ENCODE assay signal across 12 cellular contexts in genomic region chr14:71400821-71401447, GRCh38.
DNase-seq lines count a peak whose midpoint lies in the region; ATAC-seq and TF ChIP-seq lines count a peak whose summit lies in the region.
"Had no signal": no experiment of that assay in that cellular context is flagged by ENCODE, and none has a peak within 500 bp of the region (broad histone marks: within the 10 kb centered on the region; RNA-seq: fewer than 3 reads in every experiment).

No MANE protein-coding gene starts in this region.

- no peaks in the 10 kb centered on the region for H3K36me3 ChIP-seq in trophoblast cell (ENCODE audit: control insufficient read depth in 1 of 2, insufficient read depth in 2 of 2, low read length in 2 of 2)
- H3K36me3 ChIP-seq: SJCRH30 had no signal

- no peak overlapping the region for H2AFZ ChIP-seq in trophoblast cell (ENCODE audit: insufficient read depth, low read length, poor library complexity)

- H3K79me1 ChIP-seq in trophoblast cell (ENCODE audit: low read length): no peaks in the 10 kb centered on the region

- no peaks in the 10 kb centered on the region for H3K4me1 ChIP-seq in trophoblast cell (ENCODE audit: control insufficient read depth in 1 of 2, insufficient read depth in 2 of 2, low read length in 2 of 2)
- H3K4me1 ChIP-seq: SJCRH30, testis had no signal

- H3K27me3 ChIP-seq in trophoblast cell (ENCODE audit: insufficient read depth, low read length): no peaks in the 10 kb centered on the region
- H3K27me3 ChIP-seq: SJCRH30, testis had no signal

- ATAC-seq in GM18907 (IDR thresholded peaks at IDR 0.05; ENCODE audit: unreplicated experiment) (peak; percentile 37), GM18517 (IDR thresholded peaks at IDR 0.05; ENCODE audit: unreplicated experiment) (no peak), HG03457 (IDR thresholded peaks at IDR 0.05; ENCODE audit: unreplicated experiment) (no peak)
- ATAC-seq: left colon had no signal

- no peak for TF ChIP-seq CTCF in cardiac fibroblast (IDR thresholded peaks at IDR 0.05; ENCODE audit: low read depth, low read length)

- no peak overlapping the region for H3K14ac ChIP-seq in trophoblast cell (ENCODE audit: low read length)

- H3K27ac ChIP-seq in trophoblast cell (ENCODE audit: low read depth, low read length): no peak overlapping the region
- H3K27ac ChIP-seq: SJCRH30 had no signal

- no peak overlapping the region for H3K18ac ChIP-seq in trophoblast cell (ENCODE audit: low read length)

- no peak overlapping the region for H3K4ac ChIP-seq in trophoblast cell (ENCODE audit: low read depth, low read length)

- WGBS in trophoblast cell (ENCODE audit: extremely low coverage, insufficient coverage, insufficient read length): no CpG with 5 or more reads among the region's 3 CpGs

- H4K12ac ChIP-seq in trophoblast cell (ENCODE audit: low read depth, low read length): no peak overlapping the region

- peak; percentile 38 for DNase-seq in NOMO-1 treated with DMSO at 0.1 percent for 48 hours (lab: John Stamatoyannopoulos, UW; ENCODE audit: unreplicated experiment)
- peak; percentile 41 to 47 for DNase-seq in cardiac fibroblast (ENCODE audit: low read depth in 2 of 2)
- DNase-seq in trophoblast cell: peak in 1 of 2 donors; percentile 12
- DNase-seq in NCI-H1105 (lab: John Stamatoyannopoulos, UW): no peak
- no peak for DNase-seq in globus pallidus (ENCODE audit: low spot score)
- DNase-seq: left colon, NCI-H187 treated with DMSO at 0.1 percent for 48 hours, SJCRH30, testis had no signal

- no peak overlapping the region for H4K8ac ChIP-seq in trophoblast cell (ENCODE audit: low read depth, low read length)

- H3K4me2 ChIP-seq in trophoblast cell (ENCODE audit: low read length): no peak overlapping the region

- no peak overlapping the region for H2BK5ac ChIP-seq in trophoblast cell (ENCODE audit: low read depth, low read length, poor library complexity)

- H3K79me2 ChIP-seq in trophoblast cell (ENCODE audit: control insufficient read depth, insufficient read depth, low read length, poor library complexity): peaks cover 2% of the 10 kb centered on the region

- H2BK120ac ChIP-seq in trophoblast cell (ENCODE audit: insufficient read depth, low read length, poor library complexity): no peak overlapping the region

- H3K4me3 ChIP-seq in cardiac fibroblast (replicated peaks in 1 of 2; ENCODE audit: low read depth in 2 of 2, low read length in 2 of 2) (no peak overlapping the region), trophoblast cell (ENCODE audit: low read depth, low read length) (no peak overlapping the region)
- H3K4me3 ChIP-seq: SJCRH30, testis had no signal

- H2AK5ac ChIP-seq in trophoblast cell (ENCODE audit: low read length): no peak overlapping the region

- H3K23ac ChIP-seq in trophoblast cell (ENCODE audit: low read length): peak overlapping the region; percentile 35

- no peaks in the 10 kb centered on the region for H3K9me3 ChIP-seq in trophoblast cell (ENCODE audit: insufficient read depth, low read depth, low read length)
- H3K9me3 ChIP-seq: SJCRH30, testis had no signal

- H4K91ac ChIP-seq in trophoblast cell (ENCODE audit: low read depth, low read length): no peak overlapping the region

- H3K9ac ChIP-seq in trophoblast cell (ENCODE audit: low read length): no peak overlapping the region

- H2BK12ac ChIP-seq in trophoblast cell (ENCODE audit: low read length): no peak overlapping the region

Comparison
In these comparisons a context has a peak if more than half of its experiments do, and no peak if none do; other contexts are left out.
1. DNase-seq: peak in NOMO-1 treated with DMSO at 0.1 percent for 48 hours (single experiment) and cardiac fibroblast (2 of 2); none in NCI-H1105 (single experiment) and globus pallidus (single experiment).